In the genomic region with DNA sequence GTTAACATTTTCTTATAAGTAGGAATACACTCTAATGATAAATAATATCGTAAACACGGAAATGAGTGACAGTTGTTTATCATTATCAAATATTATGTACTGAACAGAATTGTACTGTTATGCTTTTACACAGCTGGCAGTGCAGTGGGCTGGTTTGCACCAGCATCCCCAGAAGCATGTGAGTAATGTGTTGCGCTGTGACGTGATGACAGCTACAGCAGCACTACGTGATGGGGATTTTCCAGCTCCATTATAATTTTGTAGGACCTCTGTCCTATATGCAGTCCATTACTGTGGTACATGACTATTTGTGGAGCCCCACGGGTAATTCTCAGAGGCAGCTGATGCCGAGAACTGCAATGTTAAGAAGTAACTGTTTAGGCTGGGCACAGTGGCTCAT, we compare ENCODE assay signal across 15 cellular contexts.
DNase-seq lines count a peak whose midpoint lies in the region; ATAC-seq and TF ChIP-seq lines count a peak whose summit lies in the region.
"Had no signal": no experiment of that assay in that cellular context is flagged by ENCODE, and none has a peak within 500 bp of the region (broad histone marks: within the 10 kb centered on the region; RNA-seq: fewer than 3 reads in every experiment).

No MANE protein-coding gene starts in this region.

- ATAC-seq in esophagus mucosa (no peak), gastrocnemius medialis (no peak)
- ATAC-seq: CD8-positive, alpha-beta T cell; GM23338 had no signal

- intact Hi-C loops in cardiac septum (cut with DNase I): no loop called here
- intact Hi-C loops in posterior vena cava (cut with DNase I): no loop called here
- intact Hi-C loops in gastrocnemius medialis (cut with DNase I; ENCODE audit: low total_unique reads): no loop called here

- H3K27me3 ChIP-seq in cardiac muscle cell (no peaks in the 10 kb centered on the region), gastrocnemius medialis (no peaks in the 10 kb centered on the region)

- in situ Hi-C loops in gastrocnemius medialis (cut with MboI; ENCODE audit: low sequenced_read_pairs in 4 of 4): no loop called here

- TF ChIP-seq POLR2A in gastrocnemius medialis (IDR thresholded peaks at IDR 0.05): no peak

- H3K4me1 ChIP-seq in cardiac muscle cell (ENCODE audit: low read depth) (peaks cover 13% of the 10 kb centered on the region), gastrocnemius medialis (no peaks in the 10 kb centered on the region)
- H3K4me1 ChIP-seq: BLaER1 had no signal

- H3K36me3 ChIP-seq in cardiac muscle cell (no peaks in the 10 kb centered on the region), gastrocnemius medialis (no peaks in the 10 kb centered on the region)

- H3K4me3 ChIP-seq in cardiac muscle cell: no peak overlapping the region
- H3K4me3 ChIP-seq in fibroblast of mammary gland (ENCODE audit: control insufficient read depth, low read depth, low read length): no peak overlapping the region
- H3K4me3 ChIP-seq in gastrocnemius medialis: no peak overlapping the region
- H3K4me3 ChIP-seq: BLaER1, GM23338 had no signal

- DNase-seq in cardiac muscle cell (ENCODE audit: low read depth in 1 of 2, low spot score in 1 of 2) (peak; percentile 49 to 52), cardiac septum (ENCODE audit: low spot score) (no peak), RPMI7951 (ENCODE audit: low read depth) (peak; percentile 32), fibroblast of mammary gland (ENCODE audit: low read depth) (peak; percentile 5), posterior vena cava (ENCODE audit: low spot score) (peak; percentile 44), gastrocnemius medialis (no peak)
- DNase-seq: 8988T; Calu3; CD8-positive, alpha-beta T cell; DMS79 treated with DMSO at 0.1 percent for 48 hours; GF-D8; HCEC 1CT had no signal

- no peaks in the 10 kb centered on the region for H3K9me3 ChIP-seq in cardiac muscle cell (ENCODE audit: low read depth)
- H3K9me3 ChIP-seq in gastrocnemius medialis: no peaks in the 10 kb centered on the region

- TF ChIP-seq CTCF in cardiac muscle cell (IDR thresholded peaks at IDR 0.05; ENCODE audit: low read depth, low read length): no peak
- no peak for TF ChIP-seq CTCF in fibroblast of mammary gland (conservative IDR thresholded peaks at IDR 0.05; ENCODE audit: control insufficient read depth, insufficient read depth, low read depth, low read length)
- TF ChIP-seq CTCF in gastrocnemius medialis (IDR thresholded peaks at IDR 0.05 in 4 of 5, conservative IDR thresholded peaks at IDR 0.05 in 1 of 5): no peak

- no peak overlapping the region for H3K27ac ChIP-seq in cardiac muscle cell
- H3K27ac ChIP-seq in gastrocnemius medialis: no peak overlapping the region
- H3K27ac ChIP-seq: BLaER1 had no signal

Comparison
In these comparisons a context has a peak if more than half of its experiments do, and no peak if none do; other contexts are left out.
1. DNase-seq: peak in cardiac muscle cell (2 of 2), RPMI7951 (single experiment), fibroblast of mammary gland (single experiment) and posterior vena cava (single experiment); none in cardiac septum (single experiment) and gastrocnemius medialis (0 of 2).